8 cellular contexts compared by ENCODE assay signal in genomic region chr22:17741866-17742527, GRCh38. TPM values are rescaled to one million over a fixed set of nuclear protein-coding genes. Genes with fewer than 3 reads are reported as not detected.
A peak's percentile ranks its signal among the peaks of the same experiment; 100 is the strongest.
DNase-seq lines count a peak whose midpoint lies in the region; ATAC-seq and TF ChIP-seq lines count a peak whose summit lies in the region.
"Had no signal": no experiment of that assay in that cellular context is flagged by ENCODE, and none has a peak within 500 bp of the region (broad histone marks: within the 10 kb centered on the region; RNA-seq: fewer than 3 reads in every experiment).

No MANE protein-coding gene starts in this region.

- intact Hi-C loops in CD14-positive monocyte (cut with micrococcal nuclease): loop anchor here (2.0 to 10.0 kb wide), 3 partner anchors 43 to 333 kb away; partner anchors contain the start of gene PEX26 (in 1 of the 2)

- H3K4me2 ChIP-seq in osteoblast (ENCODE audit: insufficient read depth, low read length): no peak overlapping the region

- H4K20me1 ChIP-seq in osteoblast (ENCODE audit: insufficient read depth, low read length): peaks cover 10% of the 10 kb centered on the region

- no peaks in the 10 kb centered on the region for H3K9me3 Mint-ChIP-seq in CD14-positive monocyte

- no peak for TF ChIP-seq CTCF in CD14-positive monocyte (IDR thresholded peaks at IDR 0.05)
- no peak for TF ChIP-seq CTCF in osteoblast (IDR thresholded peaks at IDR 0.05; ENCODE audit: extremely low read depth, low read depth, low read length)

- H3K4me1 ChIP-seq in osteoblast (ENCODE audit: insufficient read depth, low read length): no peaks in the 10 kb centered on the region

- H3K4me3 ChIP-seq in osteoblast (ENCODE audit: insufficient read depth, low read length): no peak overlapping the region
- H3K4me3 ChIP-seq: cardiac muscle cell had no signal

- no peak overlapping the region for H3K27ac ChIP-seq in osteoblast (ENCODE audit: low read depth, low read length)
- H3K27ac ChIP-seq: cardiac muscle cell had no signal

- H3K4me3 Mint-ChIP-seq in CD14-positive monocyte: no peak overlapping the region

- no peaks in the 10 kb centered on the region for H3K27me3 ChIP-seq in osteoblast (ENCODE audit: insufficient read depth, low read length)
- H3K27me3 ChIP-seq: cardiac muscle cell had no signal

- no peak overlapping the region for H2AFZ ChIP-seq in osteoblast (ENCODE audit: low read length)

- ATAC-seq in GM18868 (IDR thresholded peaks at IDR 0.05; ENCODE audit: unreplicated experiment) (peak; percentile 10), HG02798 (IDR thresholded peaks at IDR 0.05; ENCODE audit: poor library complexity, unreplicated experiment) (no peak), GM19463 (IDR thresholded peaks at IDR 0.05; ENCODE audit: unreplicated experiment) (no peak)

- H3K27me3 Mint-ChIP-seq in CD14-positive monocyte (ENCODE audit: low read depth in 3 of 3): no peaks in the 10 kb centered on the region

- no peaks in the 10 kb centered on the region for H3K79me2 ChIP-seq in osteoblast (ENCODE audit: insufficient read depth, low read length)

- peaks cover 59 to 91% of the 10 kb centered on the region in 2 donors for H3K36me3 Mint-ChIP-seq in CD14-positive monocyte

- H3K9me3 ChIP-seq in osteoblast (ENCODE audit: low read depth, low read length): no peaks in the 10 kb centered on the region

- peaks cover 5% of the 10 kb centered on the region for H3K36me3 ChIP-seq in osteoblast (ENCODE audit: insufficient read depth, low read length)
- H3K36me3 ChIP-seq: cardiac muscle cell had no signal

- H3K4me1 Mint-ChIP-seq in CD14-positive monocyte: no peaks in the 10 kb centered on the region

- peak overlapping the region in 6 of 7 donors; percentile 25 to 71 (median 54) for H3K27ac Mint-ChIP-seq in CD14-positive monocyte

- DNase-seq in CD14-positive monocyte (ENCODE audit: low spot score) (no peak), cerebellar cortex (ENCODE audit: low spot score) (peak; percentile 66), osteoblast (ENCODE audit: insufficient read length, low spot score, missing footprints) (peak; percentile 62)
- no peak for DNase-seq in activated CD4-positive, alpha-beta T cell treated with anti-CD3 and anti-CD28 coated beads for 1 hour

RNA-seq across cellular contexts. Expression of gene BID, which starts 32.3 kb away (rescaled TPM):
- 100 to 1,000 TPM; 391 to 423 TPM for polyA plus RNA-seq in CD14-positive monocyte
- 16.3 and 21.2 TPM in 2 replicates for total RNA-seq in osteoblast

Comparison
In these comparisons a context has a peak if more than half of its experiments do, and no peak if none do; other contexts are left out.
1. DNase-seq: peak in cerebellar cortex (single experiment) and osteoblast (single experiment); none in CD14-positive monocyte (single experiment) and activated CD4-positive, alpha-beta T cell treated with anti-CD3 and anti-CD28 coated beads for 1 hour (single experiment).